In genomic region chr5:177085985-177086917, GRCh38 we compare ENCODE assay signal across 8 cellular contexts. TPM values are rescaled to one million over a fixed set of nuclear protein-coding genes. Genes with fewer than 3 reads are reported as not detected.
A peak's percentile ranks its signal among the peaks of the same experiment; 100 is the strongest.
DNase-seq lines count a peak whose midpoint lies in the region; ATAC-seq and TF ChIP-seq lines count a peak whose summit lies in the region.

Gene FGFR4 (plus strand): TSS chr5:177086915. CDS start chr5:177089603, 2,688 bp downstream.

- peak within 1 kb of the TSS in 4 of 7 donors; percentile 3 to 38 (median 38) for H3K27ac Mint-ChIP-seq in CD14-positive monocyte

- no peak for TF ChIP-seq POLR2A in adrenal gland (IDR thresholded peaks at IDR 0.05)

- H3K4me1 ChIP-seq in adrenal gland (replicated peaks in 1 of 2) = peaks cover 19 to 26% of the 10 kb centered on the region in 2 donors

- H3K27ac ChIP-seq in adrenal gland = peak within 1 kb of the TSS in 1 of 5 donors; percentile 10

- WGBS in adrenal gland, 4 donors = 18 to 52% (median 32%) methylated on average over 12 to 36 of the region's 38 CpGs

- intact Hi-C loops in CD14-positive monocyte (cut with micrococcal nuclease) (no loop called here), adrenal gland (cut with DNase I) (no loop called here)

- no peaks in the 10 kb centered on the region for H3K27me3 ChIP-seq in adrenal gland

- H3K36me3 ChIP-seq in adrenal gland (replicated peaks in 1 of 2) = no peaks in the 10 kb centered on the region

- no peaks in the 10 kb centered on the region for H3K9me3 ChIP-seq in adrenal gland (replicated peaks in 1 of 3)

- H3K4me3 Mint-ChIP-seq in CD14-positive monocyte = peak within 1 kb of the TSS; percentile 51 to 82

- H3K27me3 Mint-ChIP-seq in CD14-positive monocyte (ENCODE audit: low read depth in 3 of 3) = peaks cover 29 to 55% (median 42%) of the 10 kb centered on the region in 3 donors

- H3K4me3 ChIP-seq in adrenal gland = peak within 1 kb of the TSS in 2 of 4 donors; percentile 26 to 63
- peak within 1 kb of the TSS; percentile 61 for H3K4me3 ChIP-seq in iPS-11a (ENCODE audit: low read depth, low read length)

- H3K9me3 Mint-ChIP-seq in CD14-positive monocyte = peaks cover 0 to 4% (median 2%) of the 10 kb centered on the region in 7 donors

- H3K36me3 Mint-ChIP-seq in CD14-positive monocyte = peaks cover 0 to 2% of the 10 kb centered on the region in 2 donors

- DNase-seq in CD14-positive monocyte (ENCODE audit: low spot score) = no peak
- DNase-seq in HT-29 (ENCODE audit: low spot score) = peak; percentile 61
- DNase-seq in adrenal gland = peak; percentile 67 to 78 (median 70)
- DNase-seq in stimulated activated CD4-positive, alpha-beta T cell treated with anti-CD3 and anti-CD28 coated beads, Interleukin-12 subunit alpha, Interleukin-12 subunit beta, amount 100 ng/mL, for 4 hours = peak; percentile 57

- no peak for TF ChIP-seq CTCF in CD14-positive monocyte (IDR thresholded peaks at IDR 0.05)
- no peak for TF ChIP-seq CTCF in adrenal gland (IDR thresholded peaks at IDR 0.05)

- ATAC-seq in GM19372 (IDR thresholded peaks at IDR 0.05; ENCODE audit: low read depth, unreplicated experiment) (peak; percentile 46), SK-N-SH treated with all-trans-retinoic acid at 6 μM for 48 hours (peak; percentile 73), GM18520 (IDR thresholded peaks at IDR 0.05; ENCODE audit: unreplicated experiment) (no peak)

- H3K4me1 Mint-ChIP-seq in CD14-positive monocyte = peaks cover 13% of the 10 kb centered on the region

TF ChIP-seq in SK-N-SH treated with all-trans-retinoic acid at 6 μM for 48 hours, 23 proteins besides CTCF, POLR2A, EP300 and RAD21:
- no peak for TF ChIP-seq ZC3H10 (CRISPR knock-in tag; IDR thresholded peaks at IDR 0.05)
- TF ChIP-seq RARB (CRISPR knock-in tag; IDR thresholded peaks at IDR 0.05) = no peak
- TF ChIP-seq PPARA (CRISPR knock-in tag; IDR thresholded peaks at IDR 0.05; ENCODE audit: borderline replicate concordance) = no peak
- TF ChIP-seq TCF4 (CRISPR knock-in tag; IDR thresholded peaks at IDR 0.05; ENCODE audit: borderline replicate concordance) = no peak
- TF ChIP-seq, protein P1, sequence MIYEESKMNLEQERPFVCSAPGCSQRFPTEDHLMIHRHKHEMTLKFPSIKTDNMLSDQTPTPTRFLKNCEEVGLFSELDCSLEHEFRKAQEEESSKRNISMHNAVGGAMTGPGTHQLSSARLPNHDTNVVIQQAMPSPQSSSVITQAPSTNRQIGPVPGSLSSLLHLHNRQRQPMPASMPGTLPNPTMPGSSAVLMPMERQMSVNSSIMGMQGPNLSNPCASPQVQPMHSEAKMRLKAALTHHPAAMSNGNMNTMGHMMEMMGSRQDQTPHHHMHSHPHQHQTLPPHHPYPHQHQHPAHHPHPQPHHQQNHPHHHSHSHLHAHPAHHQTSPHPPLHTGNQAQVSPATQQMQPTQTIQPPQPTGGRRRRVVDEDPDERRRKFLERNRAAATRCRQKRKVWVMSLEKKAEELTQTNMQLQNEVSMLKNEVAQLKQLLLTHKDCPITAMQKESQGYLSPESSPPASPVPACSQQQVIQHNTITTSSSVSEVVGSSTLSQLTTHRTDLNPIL (CRISPR knock-in tag; IDR thresholded peaks at IDR 0.05; ENCODE audit: low read depth) = no peak
- no peak for TF ChIP-seq GLIS3 (CRISPR knock-in tag; IDR thresholded peaks at IDR 0.05)
- TF ChIP-seq, protein P2, sequence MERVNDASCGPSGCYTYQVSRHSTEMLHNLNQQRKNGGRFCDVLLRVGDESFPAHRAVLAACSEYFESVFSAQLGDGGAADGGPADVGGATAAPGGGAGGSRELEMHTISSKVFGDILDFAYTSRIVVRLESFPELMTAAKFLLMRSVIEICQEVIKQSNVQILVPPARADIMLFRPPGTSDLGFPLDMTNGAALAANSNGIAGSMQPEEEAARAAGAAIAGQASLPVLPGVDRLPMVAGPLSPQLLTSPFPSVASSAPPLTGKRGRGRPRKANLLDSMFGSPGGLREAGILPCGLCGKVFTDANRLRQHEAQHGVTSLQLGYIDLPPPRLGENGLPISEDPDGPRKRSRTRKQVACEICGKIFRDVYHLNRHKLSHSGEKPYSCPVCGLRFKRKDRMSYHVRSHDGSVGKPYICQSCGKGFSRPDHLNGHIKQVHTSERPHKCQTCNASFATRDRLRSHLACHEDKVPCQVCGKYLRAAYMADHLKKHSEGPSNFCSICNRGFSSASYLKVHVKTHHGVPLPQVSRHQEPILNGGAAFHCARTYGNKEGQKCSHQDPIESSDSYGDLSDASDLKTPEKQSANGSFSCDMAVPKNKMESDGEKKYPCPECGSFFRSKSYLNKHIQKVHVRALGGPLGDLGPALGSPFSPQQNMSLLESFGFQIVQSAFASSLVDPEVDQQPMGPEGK (CRISPR knock-in tag; IDR thresholded peaks at IDR 0.05; ENCODE audit: borderline replicate concordance) = no peak
- no peak for TF ChIP-seq ESRRG (CRISPR knock-in tag; IDR thresholded peaks at IDR 0.05)
- no peak for TF ChIP-seq POU6F1 (CRISPR knock-in tag; IDR thresholded peaks at IDR 0.05; ENCODE audit: borderline replicate concordance, low read depth)
- TF ChIP-seq, protein P3, sequence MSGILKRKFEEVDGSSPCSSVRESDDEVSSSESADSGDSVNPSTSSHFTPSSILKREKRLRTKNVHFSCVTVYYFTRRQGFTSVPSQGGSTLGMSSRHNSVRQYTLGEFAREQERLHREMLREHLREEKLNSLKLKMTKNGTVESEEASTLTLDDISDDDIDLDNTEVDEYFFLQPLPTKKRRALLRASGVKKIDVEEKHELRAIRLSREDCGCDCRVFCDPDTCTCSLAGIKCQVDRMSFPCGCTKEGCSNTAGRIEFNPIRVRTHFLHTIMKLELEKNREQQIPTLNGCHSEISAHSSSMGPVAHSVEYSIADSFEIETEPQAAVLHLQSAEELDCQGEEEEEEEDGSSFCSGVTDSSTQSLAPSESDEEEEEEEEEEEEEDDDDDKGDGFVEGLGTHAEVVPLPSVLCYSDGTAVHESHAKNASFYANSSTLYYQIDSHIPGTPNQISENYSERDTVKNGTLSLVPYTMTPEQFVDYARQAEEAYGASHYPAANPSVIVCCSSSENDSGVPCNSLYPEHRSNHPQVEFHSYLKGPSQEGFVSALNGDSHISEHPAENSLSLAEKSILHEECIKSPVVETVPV (CRISPR knock-in tag; IDR thresholded peaks at IDR 0.05) = no peak
- no peak for TF ChIP-seq SNAI2 (CRISPR knock-in tag; IDR thresholded peaks at IDR 0.05)
- TF ChIP-seq ARNTL (CRISPR knock-in tag; IDR thresholded peaks at IDR 0.05; ENCODE audit: borderline replicate concordance, low read depth) = no peak
- TF ChIP-seq TSHZ2 (CRISPR knock-in tag; IDR thresholded peaks at IDR 0.05) = no peak

RNA-seq across cellular contexts. Expression of gene FGFR4, which starts in this region (rescaled TPM):
- polyA plus RNA-seq in CD14-positive monocyte = not detected
- total RNA-seq in HT-29 (2014; rRNA removed; shearing (Covaris generic)) = 145 and 158 TPM in 2 replicates
- 10 to 100 TPM; 16.3 to 89.5 (median 29.9) TPM for total RNA-seq in adrenal gland
- 10 to 100 TPM; 12.3 to 14.6 (median 12.5) TPM for polyA plus RNA-seq in adrenal gland

Comparison
In these comparisons a context has a peak if more than half of its experiments do, and no peak if none do; other contexts are left out.
1. RNA of gene FGFR4 (polyA plus RNA-seq): 12.3 to 14.6 TPM in adrenal gland; not detected in CD14-positive monocyte; every median in the first group is over 10 times any median in the second.